Comparison of ENCODE assay signal across 8 cellular contexts in genomic region chr1:26694185-26694572, GRCh38. TPM values are rescaled to one million over a fixed set of nuclear protein-coding genes. Genes with fewer than 3 reads are reported as not detected.
DNase-seq lines count a peak whose midpoint lies in the region; ATAC-seq and TF ChIP-seq lines count a peak whose summit lies in the region.

No MANE protein-coding gene starts in this region.

- H3K36me3 ChIP-seq in Caco-2 (ENCODE audit: control insufficient read depth, insufficient read depth, low read length): no peaks in the 10 kb centered on the region
- H3K36me3 ChIP-seq in OCI-LY7 (ENCODE audit: insufficient read depth, low read length): peaks cover 12% of the 10 kb centered on the region; the same call in 1 of the 2 replicates
- no peaks in the 10 kb centered on the region for H3K36me3 ChIP-seq in parathyroid adenoma (ENCODE audit: control insufficient read depth, insufficient read depth, low read length)

- H3K27me3 ChIP-seq in Caco-2 (replicated peaks; ENCODE audit: control insufficient read depth, insufficient read depth, low read length) (no peaks in the 10 kb centered on the region), parathyroid adenoma (ENCODE audit: control insufficient read depth, insufficient read depth, low read length) (no peaks in the 10 kb centered on the region)

- peaks cover 11% of the 10 kb centered on the region for H4K20me1 ChIP-seq in OCI-LY7 (ENCODE audit: insufficient read depth, low read length)

- H3K4me3 ChIP-seq in Caco-2 (ENCODE audit: low read depth, low read length) (no peak overlapping the region), OCI-LY7 (ENCODE audit: low read depth, low read length, poor library complexity, severe bottlenecking) (peak overlapping the region; percentile 87), parathyroid adenoma (ENCODE audit: low read depth, low read length) (peak overlapping the region; percentile 69)

- CTCF ChIA-PET in Caco-2 (lab: Charles Lee): no interaction called here
- CTCF ChIA-PET in OCI-LY7 (lab: Charles Lee; ENCODE audit: unreplicated experiment): no interaction called here

- BruUV-seq in Caco-2 (replicated peaks; lab: Mats Ljungman, UMichigan) (no TSS peak), OCI-LY7 (replicated peaks; lab: Mats Ljungman, UMichigan) (no TSS peak)

- no peaks in the 10 kb centered on the region for H3K9me3 Mint-ChIP-seq in Caco-2 (ENCODE audit: unreplicated experiment)
- H3K9me3 Mint-ChIP-seq in effector memory CD8-positive, alpha-beta T cell: no peaks in the 10 kb centered on the region

- H3K9me2 ChIP-seq in OCI-LY7 (ENCODE audit: insufficient read depth, low read length): no peaks in the 10 kb centered on the region

- ATAC-seq in effector memory CD8-positive, alpha-beta T cell (replicated peaks): no peak

- peak in 1 of 2 experiments; percentile 10 for DNase-seq in Caco-2
- DNase-seq in OCI-LY7 (ENCODE audit: low spot score): no peak
- no peak for DNase-seq in effector memory CD8-positive, alpha-beta T cell
- no peak for DNase-seq in NCI-H1694 treated with DMSO at 0.1 percent for 48 hours (lab: John Stamatoyannopoulos, UW)
- no peak for DNase-seq in ureter (ENCODE audit: low spot score)
- DNase-seq in kidney tubule cell (ENCODE audit: low spot score): no peak
- no peak for DNase-seq in NCI-H146 treated with DMSO at 0.1 percent for 48 hours (lab: John Stamatoyannopoulos, UW; ENCODE audit: unreplicated experiment)

- H3K27ac ChIP-seq in OCI-LY7 (ENCODE audit: low read depth, low read length, poor library complexity, severe bottlenecking) (peak overlapping the region; percentile 95), parathyroid adenoma (peak overlapping the region; percentile 94)

- H3K9ac ChIP-seq in parathyroid adenoma: no peak overlapping the region

- peaks cover 29% of the 10 kb centered on the region for H3K4me1 ChIP-seq in Caco-2
- peaks cover 41% of the 10 kb centered on the region for H3K4me1 ChIP-seq in OCI-LY7 (ENCODE audit: insufficient read depth, low read length, poor library complexity, severe bottlenecking)
- peaks cover 11% of the 10 kb centered on the region for H3K4me1 ChIP-seq in parathyroid adenoma

- POLR2A ChIA-PET in Caco-2 (lab: Charles Lee) (interaction anchor here (1.3 kb wide), 1 partner anchor 11 kb away, joined by 8 read pairs; no protein-coding TSS in a partner anchor), OCI-LY7 (lab: Charles Lee) (interaction anchor here (0.7 to 4.2 kb wide), 5 partner anchors 13 to 187 kb away, joined by 3 to 36 read pairs (median 3); partner anchors contain the start of gene PIGV)

- H3K79me2 ChIP-seq in OCI-LY7 (ENCODE audit: insufficient read depth, low read depth, low read length): peaks cover 39% of the 10 kb centered on the region
- H3K79me2 ChIP-seq in parathyroid adenoma: no peaks in the 10 kb centered on the region

- peaks cover 37% of the 10 kb centered on the region for H3K36me3 Mint-ChIP-seq in Caco-2 (ENCODE audit: insufficient read depth, unreplicated experiment)
- peaks cover 15% of the 10 kb centered on the region for H3K36me3 Mint-ChIP-seq in effector memory CD8-positive, alpha-beta T cell (ENCODE audit: insufficient read depth)

- intact Hi-C loops in Caco-2 (cut with micrococcal nuclease; ENCODE audit: unreplicated experiment): loop anchor here (5.0 to 10.0 kb wide), 2 partner anchors 92 to 171 kb away; partner anchors contain the start of gene SFN
- intact Hi-C loops in OCI-LY7 (cut with micrococcal nuclease; ENCODE audit: unreplicated experiment): loop anchor here (2.0 kb wide), 1 partner anchor 151 kb away; no protein-coding TSS in a partner anchor

- H3K4me1 Mint-ChIP-seq in Caco-2 (ENCODE audit: low read depth, unreplicated experiment): peaks cover 17% of the 10 kb centered on the region
- H3K4me1 Mint-ChIP-seq in effector memory CD8-positive, alpha-beta T cell (ENCODE audit: low read depth in 2 of 2): peaks cover 18 to 32% of the 10 kb centered on the region in 2 donors

- no peak overlapping the region for H3K4me3 Mint-ChIP-seq in Caco-2 (ENCODE audit: unreplicated experiment)
- peak overlapping the region in 1 of 2 donors; percentile 97 for H3K4me3 Mint-ChIP-seq in effector memory CD8-positive, alpha-beta T cell

- H3K9me3 ChIP-seq in Caco-2 (no peaks in the 10 kb centered on the region), OCI-LY7 (ENCODE audit: low read length) (no peaks in the 10 kb centered on the region), parathyroid adenoma (ENCODE audit: control insufficient read depth, low read length) (no peaks in the 10 kb centered on the region)

- H2AFZ ChIP-seq in OCI-LY7 (ENCODE audit: low read length) (peak overlapping the region; percentile 50; the same call in 1 of the 2 replicates), parathyroid adenoma (peak overlapping the region; percentile 86)

- H3K4me2 ChIP-seq in OCI-LY7 (ENCODE audit: low read length): peak overlapping the region; percentile 94
- H3K4me2 ChIP-seq in parathyroid adenoma (ENCODE audit: low read length): peak overlapping the region; percentile 81

- H3K27me3 Mint-ChIP-seq in Caco-2 (ENCODE audit: insufficient read depth, unreplicated experiment): no peaks in the 10 kb centered on the region
- H3K27me3 Mint-ChIP-seq in effector memory CD8-positive, alpha-beta T cell: no peaks in the 10 kb centered on the region

- H3K27ac Mint-ChIP-seq in Caco-2 (ENCODE audit: unreplicated experiment): peak overlapping the region; percentile 97
- H3K27ac Mint-ChIP-seq in effector memory CD8-positive, alpha-beta T cell: peak overlapping the region; percentile 91 to 96

- TF ChIP-seq CTCF in Caco-2 (IDR thresholded peaks at IDR 0.05; ENCODE audit: insufficient read depth in 1 of 2, low read depth in 1 of 2, low read length in 1 of 2, severe bottlenecking in 1 of 2, unreplicated experiment in 1 of 2): no peak
- TF ChIP-seq CTCF in OCI-LY7 (conservative IDR thresholded peaks at IDR 0.05; ENCODE audit: low read length): no peak
- TF ChIP-seq CTCF in parathyroid adenoma (IDR thresholded peaks at IDR 0.05): no peak

RNA-seq across cellular contexts. Expression of gene ARID1A, which starts 1.6 kb away (rescaled TPM):
- total RNA-seq in Caco-2 (2022) (66.5 and 73.3 TPM in 2 replicates), OCI-LY7 (2022) (123 and 128 TPM in 2 replicates), ureter (119 TPM)
- 51.8 and 55.2 TPM in 2 replicates for total RNA-seq in OCI-LY7 (2014; rRNA removed; shearing (Covaris generic))
